In genomic region chr1:109483658-109484518, GRCh38 we compare ENCODE assay signal across 1 cellular context.
A peak's percentile ranks its signal among the peaks of the same experiment; 100 is the strongest.
TF ChIP-seq lines count a peak whose summit lies in the region.

Gene ATXN7L2, plus strand, starts transcription at chr1:109483905. Its CDS starts 49 bp downstream, at chr1:109483954.

TF ChIP-seq in HEK293, 187 proteins besides CTCF, POLR2A, EP300 and RAD21 (continued from another document):
- TF ChIP-seq ZNF704 (tag by site-specific recombination; IDR thresholded peaks at IDR 0.05): no peak
- TF ChIP-seq IKZF3 (tag by site-specific recombination; IDR thresholded peaks at IDR 0.05): 0 out of 2 replicates have a peak, but pooled peaks have one; percentile 35
- peak; percentile 27; the same call in 1 of the 2 replicates for TF ChIP-seq TCF7L2 (IDR thresholded peaks at IDR 0.05; ENCODE audit: borderline replicate concordance, low read depth, low read length)
- TF ChIP-seq ZNF473 (tag by site-specific recombination; IDR thresholded peaks at IDR 0.05): no peak
- no peak for TF ChIP-seq ZNF19 (tag by site-specific recombination; IDR thresholded peaks at IDR 0.05; ENCODE audit: low read depth)
- no peak for TF ChIP-seq ZNF175 (tag by site-specific recombination; IDR thresholded peaks at IDR 0.05)
- 0 out of 2 replicates have a peak, but pooled peaks have one; percentile 64 for TF ChIP-seq ZNF792 (tag by site-specific recombination; IDR thresholded peaks at IDR 0.05)
- TF ChIP-seq OSR2 (tag by site-specific recombination; IDR thresholded peaks at IDR 0.05): peak; percentile 43; the same call in 1 of the 2 replicates
- TF ChIP-seq ZNF292 (tag by site-specific recombination; IDR thresholded peaks at IDR 0.05; ENCODE audit: borderline replicate concordance, low read depth): 0 out of 2 replicates have a peak, but pooled peaks have one; percentile 9
- peak; percentile 95 for TF ChIP-seq KLF8 (tag by site-specific recombination; IDR thresholded peaks at IDR 0.05)
- peak; percentile 77 for TF ChIP-seq KLF9 (tag by site-specific recombination; IDR thresholded peaks at IDR 0.05; ENCODE audit: low read depth)
- TF ChIP-seq ZNF248 (tag by site-specific recombination; IDR thresholded peaks at IDR 0.05): no peak
- no peak for TF ChIP-seq ZNF157 (tag by site-specific recombination; IDR thresholded peaks at IDR 0.05)
- TF ChIP-seq SALL2 (tag by site-specific recombination; IDR thresholded peaks at IDR 0.05; ENCODE audit: borderline replicate concordance): peak; percentile 88; the same call in 1 of the 2 replicates
- TF ChIP-seq HOXD13 (CRISPR knock-in tag; IDR thresholded peaks at IDR 0.05; ENCODE audit: borderline replicate concordance): no peak; the same call in 1 of the 2 replicates
- no peak for TF ChIP-seq ZNF341 (tag by site-specific recombination; IDR thresholded peaks at IDR 0.05; ENCODE audit: low read depth)
- no peak for TF ChIP-seq ZNF621 (tag by site-specific recombination; IDR thresholded peaks at IDR 0.05)
- peak; percentile 49; the same call in 1 of the 2 replicates for TF ChIP-seq ZNF133 (tag by site-specific recombination; IDR thresholded peaks at IDR 0.05)
- TF ChIP-seq ZBTB20 (tag by site-specific recombination; IDR thresholded peaks at IDR 0.05): peak; percentile 72; the same call in 1 of the 2 replicates
- no peak for TF ChIP-seq ZNF426 (tag by site-specific recombination; IDR thresholded peaks at IDR 0.05)
- TF ChIP-seq ZNF433 (tag by site-specific recombination; IDR thresholded peaks at IDR 0.05; ENCODE audit: low read depth): no peak
- peak; percentile 73 for TF ChIP-seq ZNF146 (tag by site-specific recombination; IDR thresholded peaks at IDR 0.05)
- peak; percentile 59 for TF ChIP-seq GLIS1 (tag by site-specific recombination; IDR thresholded peaks at IDR 0.05)
- no peak for TF ChIP-seq ZNF48 (tag by site-specific recombination; IDR thresholded peaks at IDR 0.05)
- no peak for TF ChIP-seq FEZF1 (tag by site-specific recombination; IDR thresholded peaks at IDR 0.05)
- no peak for TF ChIP-seq HOXA7 (CRISPR knock-in tag; IDR thresholded peaks at IDR 0.05; ENCODE audit: borderline replicate concordance)
- TF ChIP-seq ZNF112 (tag by site-specific recombination; IDR thresholded peaks at IDR 0.05): no peak
- peak; percentile 96 for TF ChIP-seq ZNF335 (tag by site-specific recombination; conservative IDR thresholded peaks at IDR 0.05)
- TF ChIP-seq ZNF830 (tag by site-specific recombination; IDR thresholded peaks at IDR 0.05; ENCODE audit: low read depth): no peak
- TF ChIP-seq ATF2 (tag by site-specific recombination; IDR thresholded peaks at IDR 0.05; ENCODE audit: low read depth): peak; percentile 32; the same call in 1 of the 2 replicates
- peak; percentile 43; the same call in 1 of the 2 replicates for TF ChIP-seq ZNF664 (tag by site-specific recombination; IDR thresholded peaks at IDR 0.05)
- no peak for TF ChIP-seq ZNF266 (tag by site-specific recombination; IDR thresholded peaks at IDR 0.05; ENCODE audit: low read depth)
- TF ChIP-seq ZNF280D (tag by site-specific recombination; IDR thresholded peaks at IDR 0.05): peak; percentile 78; the same call in 1 of the 2 replicates
- peak; percentile 92 for TF ChIP-seq ZNF10 (tag by site-specific recombination; IDR thresholded peaks at IDR 0.05)
- peak; percentile 98; the same call in 1 of the 2 replicates for TF ChIP-seq ZFP37 (tag by site-specific recombination; IDR thresholded peaks at IDR 0.05)
- no peak for TF ChIP-seq ZNF223 (tag by site-specific recombination; IDR thresholded peaks at IDR 0.05)
- no peak for TF ChIP-seq HOXC10 (CRISPR knock-in tag; IDR thresholded peaks at IDR 0.05)
- TF ChIP-seq ZSCAN23 (tag by site-specific recombination; IDR thresholded peaks at IDR 0.05): peak; percentile 95
- TF ChIP-seq ZNF518A (tag by site-specific recombination; conservative IDR thresholded peaks at IDR 0.05; ENCODE audit: low read depth): no peak; the same call in none of the 2 replicates
- peak; percentile 92 for TF ChIP-seq ZSCAN5A (tag by site-specific recombination; IDR thresholded peaks at IDR 0.05)
- TF ChIP-seq ZNF777 (tag by site-specific recombination; IDR thresholded peaks at IDR 0.05; ENCODE audit: borderline replicate concordance): peak; percentile 89; the same call in 1 of the 2 replicates
- TF ChIP-seq ZBTB21 (tag by site-specific recombination; IDR thresholded peaks at IDR 0.05): peak; percentile 86; the same call in 1 of the 2 replicates
- no peak for TF ChIP-seq ZNF791 (tag by site-specific recombination; IDR thresholded peaks at IDR 0.05)
- no peak for TF ChIP-seq ZNF354C (tag by site-specific recombination; IDR thresholded peaks at IDR 0.05; ENCODE audit: borderline replicate concordance, low read depth)
- no peak for TF ChIP-seq ZNF555 (tag by site-specific recombination; conservative IDR thresholded peaks at IDR 0.05)
- peak; percentile 51; the same call in 1 of the 2 replicates for TF ChIP-seq BCL11B (tag by site-specific recombination; IDR thresholded peaks at IDR 0.05; ENCODE audit: low read depth)
- peak; percentile 79 for TF ChIP-seq WT1 (tag by site-specific recombination; IDR thresholded peaks at IDR 0.05)
- 0 out of 2 replicates have a peak, but pooled peaks have one; percentile 19 for TF ChIP-seq GFI1B (tag by site-specific recombination; IDR thresholded peaks at IDR 0.05)
- peak; percentile 94 for TF ChIP-seq ZNF580 (tag by site-specific recombination; IDR thresholded peaks at IDR 0.05)
- peak; percentile 64 for TF ChIP-seq ZNF239 (tag by site-specific recombination; IDR thresholded peaks at IDR 0.05)
- TF ChIP-seq ZBTB26 (tag by site-specific recombination; optimal IDR thresholded peaks at IDR 0.05): peak; percentile 92
- TF ChIP-seq ZBTB17 (tag by site-specific recombination; IDR thresholded peaks at IDR 0.05): peak; percentile 99
- TF ChIP-seq ZNF16 (tag by site-specific recombination; IDR thresholded peaks at IDR 0.05; ENCODE audit: low read depth): no peak
- peak; percentile 18; the same call in 1 of the 2 replicates for TF ChIP-seq ZNF596 (tag by site-specific recombination; IDR thresholded peaks at IDR 0.05)
- no peak; the same call in 1 of the 2 replicates for TF ChIP-seq ZNF416 (tag by site-specific recombination; IDR thresholded peaks at IDR 0.05)
- peak; percentile 82; the same call in 1 of the 2 replicates for TF ChIP-seq KLF10 (tag by site-specific recombination; IDR thresholded peaks at IDR 0.05)
